ENCODE assay signal across 8 cellular contexts in the genomic region with DNA sequence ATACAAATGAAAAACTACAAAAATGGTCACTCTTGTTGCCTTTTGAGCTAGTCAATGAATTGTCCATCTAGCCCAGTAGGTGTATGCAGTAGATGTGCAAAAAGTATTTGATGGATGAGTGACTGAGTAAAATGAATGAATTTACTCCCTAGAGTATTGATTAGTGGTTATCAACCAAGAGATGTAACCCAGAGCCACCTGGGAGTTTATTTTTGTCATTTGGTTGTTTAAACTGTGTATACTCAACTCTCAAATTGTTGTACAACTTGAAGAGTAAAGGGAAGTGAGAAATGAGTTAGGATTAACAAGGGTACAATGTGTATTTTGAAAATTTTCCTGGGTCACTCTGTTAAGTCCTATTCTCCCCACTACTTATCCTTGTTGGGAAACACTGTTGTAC.
"Had no signal": no experiment of that assay in that cellular context is flagged by ENCODE, and none has a peak within 500 bp of the region (broad histone marks: within the 10 kb centered on the region; RNA-seq: fewer than 3 reads in every experiment).

No MANE protein-coding gene starts in this region.

- DNase-seq: IMR-90, KBM-7, KG1 had no signal

- H3K36me3 Mint-ChIP-seq: IgD-negative memory B cell had no signal

- H3K27ac ChIP-seq: HL-60 had no signal

- H3K4me1 Mint-ChIP-seq: IgD-negative memory B cell had no signal

- ATAC-seq: HepG2, K562 had no signal

- H3K9me3 Mint-ChIP-seq: IgD-negative memory B cell had no signal

- H3K4me3 ChIP-seq: K562 had no signal

- H3K27ac Mint-ChIP-seq: IgD-negative memory B cell had no signal

- H3K4me3 Mint-ChIP-seq: IgD-negative memory B cell had no signal

- FAIRE-seq: HepG2, HTR-8/SVneo, K562 had no signal
